Comparison of ENCODE assay signal across 1 cellular context in the genomic region with DNA sequence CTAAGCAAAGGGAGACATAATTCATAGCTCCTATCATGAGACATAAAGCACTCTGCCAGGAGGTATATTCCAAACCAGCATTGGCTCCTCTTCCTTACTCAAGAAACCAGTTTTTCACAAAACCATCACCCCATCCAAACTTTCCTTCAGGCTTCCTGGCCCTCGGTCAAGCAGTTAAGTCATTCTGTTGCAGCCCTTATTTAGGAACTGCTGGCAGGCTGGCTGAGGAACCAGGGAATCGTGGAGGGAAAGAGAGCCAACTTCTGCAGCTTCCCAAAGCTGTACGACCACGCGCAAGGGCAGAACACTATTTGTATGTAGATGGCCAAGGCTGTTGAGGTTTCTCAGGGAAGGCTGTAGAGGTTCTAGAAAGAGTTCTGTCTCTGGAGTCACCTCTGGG.
TF ChIP-seq lines count a peak whose summit lies in the region.

No MANE protein-coding gene starts in this region.

TF ChIP-seq in GM12878, 131 proteins besides CTCF, POLR2A, EP300 and RAD21:
- TF ChIP-seq, protein P1, sequence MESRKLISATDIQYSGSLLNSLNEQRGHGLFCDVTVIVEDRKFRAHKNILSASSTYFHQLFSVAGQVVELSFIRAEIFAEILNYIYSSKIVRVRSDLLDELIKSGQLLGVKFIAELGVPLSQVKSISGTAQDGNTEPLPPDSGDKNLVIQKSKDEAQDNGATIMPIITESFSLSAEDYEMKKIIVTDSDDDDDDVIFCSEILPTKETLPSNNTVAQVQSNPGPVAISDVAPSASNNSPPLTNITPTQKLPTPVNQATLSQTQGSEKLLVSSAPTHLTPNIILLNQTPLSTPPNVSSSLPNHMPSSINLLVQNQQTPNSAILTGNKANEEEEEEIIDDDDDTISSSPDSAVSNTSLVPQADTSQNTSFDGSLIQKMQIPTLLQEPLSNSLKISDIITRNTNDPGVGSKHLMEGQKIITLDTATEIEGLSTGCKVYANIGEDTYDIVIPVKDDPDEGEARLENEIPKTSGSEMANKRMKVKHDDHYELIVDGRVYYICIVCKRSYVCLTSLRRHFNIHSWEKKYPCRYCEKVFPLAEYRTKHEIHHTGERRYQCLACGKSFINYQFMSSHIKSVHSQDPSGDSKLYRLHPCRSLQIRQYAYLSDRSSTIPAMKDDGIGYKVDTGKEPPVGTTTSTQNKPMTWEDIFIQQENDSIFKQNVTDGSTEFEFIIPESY (IDR thresholded peaks at IDR 0.05), result no peak
- TF ChIP-seq ZNF274 (IDR thresholded peaks at IDR 0.05; ENCODE audit: insufficient read depth, insufficient read length), result no peak
- TF ChIP-seq ZSCAN29 (IDR thresholded peaks at IDR 0.05), result no peak
- TF ChIP-seq, protein P2, sequence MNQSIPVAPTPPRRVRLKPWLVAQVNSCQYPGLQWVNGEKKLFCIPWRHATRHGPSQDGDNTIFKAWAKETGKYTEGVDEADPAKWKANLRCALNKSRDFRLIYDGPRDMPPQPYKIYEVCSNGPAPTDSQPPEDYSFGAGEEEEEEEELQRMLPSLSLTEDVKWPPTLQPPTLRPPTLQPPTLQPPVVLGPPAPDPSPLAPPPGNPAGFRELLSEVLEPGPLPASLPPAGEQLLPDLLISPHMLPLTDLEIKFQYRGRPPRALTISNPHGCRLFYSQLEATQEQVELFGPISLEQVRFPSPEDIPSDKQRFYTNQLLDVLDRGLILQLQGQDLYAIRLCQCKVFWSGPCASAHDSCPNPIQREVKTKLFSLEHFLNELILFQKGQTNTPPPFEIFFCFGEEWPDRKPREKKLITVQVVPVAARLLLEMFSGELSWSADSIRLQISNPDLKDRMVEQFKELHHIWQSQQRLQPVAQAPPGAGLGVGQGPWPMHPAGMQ (IDR thresholded peaks at IDR 0.05; ENCODE audit: borderline replicate concordance), result no peak
- no peak for TF ChIP-seq ZBED1 (IDR thresholded peaks at IDR 0.05; ENCODE audit: borderline replicate concordance)
- TF ChIP-seq, protein P3, sequence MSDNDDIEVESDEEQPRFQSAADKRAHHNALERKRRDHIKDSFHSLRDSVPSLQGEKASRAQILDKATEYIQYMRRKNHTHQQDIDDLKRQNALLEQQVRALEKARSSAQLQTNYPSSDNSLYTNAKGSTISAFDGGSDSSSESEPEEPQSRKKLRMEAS (IDR thresholded peaks at IDR 0.05; ENCODE audit: low read depth, low read length), result no peak
